1 cellular context compared by ENCODE assay signal in genomic region chr16:4113358-4114256, GRCh38.
A peak's percentile ranks its signal among the peaks of the same experiment; 100 is the strongest.
TF ChIP-seq lines count a peak whose summit lies in the region.

No MANE protein-coding gene starts in this region.

TF ChIP-seq in HepG2, 621 proteins besides CTCF, POLR2A, EP300 and RAD21 (continued from another document and continues in another):
- no peak for TF ChIP-seq NFAT5 (CRISPR knock-in tag; IDR thresholded peaks at IDR 0.05)
- TF ChIP-seq FOXO4 (CRISPR knock-in tag; conservative IDR thresholded peaks at IDR 0.05) = no peak
- TF ChIP-seq HOXD1 (CRISPR knock-in tag; IDR thresholded peaks at IDR 0.05) = no peak
- TF ChIP-seq ZKSCAN5 (CRISPR knock-in tag; IDR thresholded peaks at IDR 0.05) = no peak
- no peak for TF ChIP-seq ZNF75D (CRISPR knock-in tag; IDR thresholded peaks at IDR 0.05; ENCODE audit: borderline replicate concordance)
- TF ChIP-seq, protein P1, sequence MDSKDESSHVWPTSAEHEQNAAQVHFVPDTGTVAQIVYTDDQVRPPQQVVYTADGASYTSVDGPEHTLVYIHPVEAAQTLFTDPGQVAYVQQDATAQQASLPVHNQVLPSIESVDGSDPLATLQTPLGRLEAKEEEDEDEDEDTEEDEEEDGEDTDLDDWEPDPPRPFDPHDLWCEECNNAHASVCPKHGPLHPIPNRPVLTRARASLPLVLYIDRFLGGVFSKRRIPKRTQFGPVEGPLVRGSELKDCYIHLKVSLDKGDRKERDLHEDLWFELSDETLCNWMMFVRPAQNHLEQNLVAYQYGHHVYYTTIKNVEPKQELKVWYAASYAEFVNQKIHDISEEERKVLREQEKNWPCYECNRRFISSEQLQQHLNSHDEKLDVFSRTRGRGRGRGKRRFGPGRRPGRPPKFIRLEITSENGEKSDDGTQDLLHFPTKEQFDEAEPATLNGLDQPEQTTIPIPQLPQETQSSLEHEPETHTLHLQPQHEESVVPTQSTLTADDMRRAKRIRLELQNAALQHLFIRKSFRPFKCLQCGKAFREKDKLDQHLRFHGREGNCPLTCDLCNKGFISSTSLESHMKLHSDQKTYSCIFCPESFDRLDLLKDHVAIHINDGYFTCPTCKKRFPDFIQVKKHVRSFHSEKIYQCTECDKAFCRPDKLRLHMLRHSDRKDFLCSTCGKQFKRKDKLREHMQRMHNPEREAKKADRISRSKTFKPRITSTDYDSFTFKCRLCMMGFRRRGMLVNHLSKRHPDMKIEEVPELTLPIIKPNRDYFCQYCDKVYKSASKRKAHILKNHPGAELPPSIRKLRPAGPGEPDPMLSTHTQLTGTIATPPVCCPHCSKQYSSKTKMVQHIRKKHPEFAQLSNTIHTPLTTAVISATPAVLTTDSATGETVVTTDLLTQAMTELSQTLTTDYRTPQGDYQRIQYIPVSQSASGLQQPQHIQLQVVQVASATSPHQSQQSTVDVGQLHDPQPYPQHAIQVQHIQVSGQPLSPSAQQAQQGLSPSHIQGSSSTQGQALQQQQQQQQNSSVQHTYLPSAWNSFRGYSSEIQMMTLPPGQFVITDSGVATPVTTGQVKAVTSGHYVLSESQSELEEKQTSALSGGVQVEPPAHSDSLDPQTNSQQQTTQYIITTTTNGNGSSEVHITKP (CRISPR knock-in tag; IDR thresholded peaks at IDR 0.05; ENCODE audit: low read depth) = 0 out of 2 replicates have a peak, but pooled peaks have one; percentile 7
- no peak for TF ChIP-seq ZNF841 (CRISPR knock-in tag; IDR thresholded peaks at IDR 0.05; ENCODE audit: borderline replicate concordance)
- no peak for TF ChIP-seq GABPA (IDR thresholded peaks at IDR 0.05; ENCODE audit: low read depth, low read length)
- peak; percentile 55; the same call in 1 of the 2 replicates for TF ChIP-seq GABPA (CRISPR knock-in tag; IDR thresholded peaks at IDR 0.05; ENCODE audit: low read depth)
- no peak for TF ChIP-seq SNAPC2 (CRISPR knock-in tag; IDR thresholded peaks at IDR 0.05)
- TF ChIP-seq KLF9 (CRISPR knock-in tag; IDR thresholded peaks at IDR 0.05; ENCODE audit: low read depth) = no peak
- TF ChIP-seq HMG20A (CRISPR knock-in tag; IDR thresholded peaks at IDR 0.05; ENCODE audit: borderline replicate concordance) = no peak
- no peak for TF ChIP-seq AKNA (CRISPR knock-in tag; IDR thresholded peaks at IDR 0.05; ENCODE audit: borderline replicate concordance)
- no peak for TF ChIP-seq ZNF792 (CRISPR knock-in tag; IDR thresholded peaks at IDR 0.05)
- no peak for TF ChIP-seq ZNF44 (CRISPR knock-in tag; IDR thresholded peaks at IDR 0.05)
- TF ChIP-seq ZNF580 (CRISPR knock-in tag; IDR thresholded peaks at IDR 0.05; ENCODE audit: borderline replicate concordance, low read depth) = no peak
- 0 out of 2 replicates have a peak, but pooled peaks have one; percentile 19 for TF ChIP-seq ZNF510 (CRISPR knock-in tag; IDR thresholded peaks at IDR 0.05; ENCODE audit: low read depth)
- no peak for TF ChIP-seq ZNF460 (CRISPR knock-in tag; IDR thresholded peaks at IDR 0.05; ENCODE audit: borderline replicate concordance)
- TF ChIP-seq, protein P2, sequence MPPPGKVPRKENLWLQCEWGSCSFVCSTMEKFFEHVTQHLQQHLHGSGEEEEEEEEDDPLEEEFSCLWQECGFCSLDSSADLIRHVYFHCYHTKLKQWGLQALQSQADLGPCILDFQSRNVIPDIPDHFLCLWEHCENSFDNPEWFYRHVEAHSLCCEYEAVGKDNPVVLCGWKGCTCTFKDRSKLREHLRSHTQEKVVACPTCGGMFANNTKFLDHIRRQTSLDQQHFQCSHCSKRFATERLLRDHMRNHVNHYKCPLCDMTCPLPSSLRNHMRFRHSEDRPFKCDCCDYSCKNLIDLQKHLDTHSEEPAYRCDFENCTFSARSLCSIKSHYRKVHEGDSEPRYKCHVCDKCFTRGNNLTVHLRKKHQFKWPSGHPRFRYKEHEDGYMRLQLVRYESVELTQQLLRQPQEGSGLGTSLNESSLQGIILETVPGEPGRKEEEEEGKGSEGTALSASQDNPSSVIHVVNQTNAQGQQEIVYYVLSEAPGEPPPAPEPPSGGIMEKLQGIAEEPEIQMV (CRISPR knock-in tag; IDR thresholded peaks at IDR 0.05; ENCODE audit: low read depth) = no peak
- no peak for TF ChIP-seq HES4 (CRISPR knock-in tag; IDR thresholded peaks at IDR 0.05; ENCODE audit: borderline replicate concordance)
- peak; percentile 81 for TF ChIP-seq NR2F6 (IDR thresholded peaks at IDR 0.05)
- peak; percentile 91 for TF ChIP-seq NR2F6 (CRISPR knock-in tag; IDR thresholded peaks at IDR 0.05)
- TF ChIP-seq USF2 (IDR thresholded peaks at IDR 0.05; ENCODE audit: low read depth, low read length) = no peak
- TF ChIP-seq USF2 (CRISPR knock-in tag; IDR thresholded peaks at IDR 0.05; ENCODE audit: borderline replicate concordance) = no peak
- TF ChIP-seq KAT2B (IDR thresholded peaks at IDR 0.05; ENCODE audit: borderline replicate concordance, low read depth, low read length) = no peak
- TF ChIP-seq, protein P3, sequence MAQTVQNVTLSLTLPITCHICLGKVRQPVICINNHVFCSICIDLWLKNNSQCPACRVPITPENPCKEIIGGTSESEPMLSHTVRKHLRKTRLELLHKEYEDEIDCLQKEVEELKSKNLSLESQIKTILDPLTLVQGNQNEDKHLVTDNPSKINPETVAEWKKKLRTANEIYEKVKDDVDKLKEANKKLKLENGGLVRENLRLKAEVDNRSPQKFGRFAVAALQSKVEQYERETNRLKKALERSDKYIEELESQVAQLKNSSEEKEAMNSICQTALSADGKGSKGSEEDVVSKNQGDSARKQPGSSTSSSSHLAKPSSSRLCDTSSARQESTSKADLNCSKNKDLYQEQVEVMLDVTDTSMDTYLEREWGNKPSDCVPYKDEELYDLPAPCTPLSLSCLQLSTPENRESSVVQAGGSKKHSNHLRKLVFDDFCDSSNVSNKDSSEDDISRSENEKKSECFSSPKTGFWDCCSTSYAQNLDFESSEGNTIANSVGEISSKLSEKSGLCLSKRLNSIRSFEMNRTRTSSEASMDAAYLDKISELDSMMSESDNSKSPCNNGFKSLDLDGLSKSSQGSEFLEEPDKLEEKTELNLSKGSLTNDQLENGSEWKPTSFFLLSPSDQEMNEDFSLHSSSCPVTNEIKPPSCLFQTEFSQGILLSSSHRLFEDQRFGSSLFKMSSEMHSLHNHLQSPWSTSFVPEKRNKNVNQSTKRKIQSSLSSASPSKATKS (CRISPR knock-in tag; IDR thresholded peaks at IDR 0.05) = no peak
- TF ChIP-seq DNMT3B (CRISPR knock-in tag; conservative IDR thresholded peaks at IDR 0.05) = no peak
- TF ChIP-seq SETDB1 (CRISPR knock-in tag; IDR thresholded peaks at IDR 0.05; ENCODE audit: borderline replicate concordance) = no peak
- TF ChIP-seq BRD4 (CRISPR knock-in tag; IDR thresholded peaks at IDR 0.05) = no peak
- no peak for TF ChIP-seq NFATC3 (CRISPR knock-in tag; IDR thresholded peaks at IDR 0.05)
- TF ChIP-seq SAFB2 (CRISPR knock-in tag; IDR thresholded peaks at IDR 0.05; ENCODE audit: borderline replicate concordance, low read depth) = no peak
- TF ChIP-seq POGK (CRISPR knock-in tag; conservative IDR thresholded peaks at IDR 0.05) = no peak
